8 cellular contexts compared by ENCODE assay signal in the genomic region with DNA sequence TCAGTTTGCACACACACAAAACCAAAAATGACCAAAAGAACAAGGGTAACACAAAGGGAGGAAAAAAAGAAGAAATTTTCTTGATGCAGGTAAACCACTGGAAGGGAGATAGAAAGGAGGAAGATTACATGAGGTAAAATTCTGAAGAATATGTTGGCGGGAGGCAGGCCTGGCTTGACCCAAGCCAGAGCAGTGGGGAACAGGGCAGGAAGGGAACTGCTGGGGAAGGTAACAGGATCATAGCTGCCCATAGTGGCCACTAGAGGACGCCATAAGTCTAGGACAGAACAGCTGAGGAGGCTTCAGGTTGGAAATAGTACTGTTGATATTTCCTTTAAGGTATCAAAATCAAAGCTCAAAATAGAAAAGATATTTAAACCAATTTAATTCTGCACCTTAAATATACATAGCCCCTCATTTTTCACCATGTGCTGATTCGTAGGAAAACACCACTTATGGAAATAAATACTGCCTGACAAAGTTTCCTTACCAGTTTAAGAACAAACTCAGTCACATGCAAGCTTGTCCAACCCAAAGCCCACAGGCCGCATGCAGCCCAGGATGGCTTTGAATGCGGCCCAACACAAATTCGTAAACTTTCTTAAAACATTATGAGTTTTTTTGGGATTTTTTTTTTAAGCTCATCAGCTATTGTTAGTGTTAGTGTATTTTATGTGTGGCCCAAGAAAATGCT. TPM values are rescaled to one million over a fixed set of nuclear protein-coding genes. Genes with fewer than 3 reads are reported as not detected.
A peak's percentile ranks its signal among the peaks of the same experiment; 100 is the strongest.
DNase-seq lines count a peak whose midpoint lies in the region; ATAC-seq and TF ChIP-seq lines count a peak whose summit lies in the region.

No MANE protein-coding gene starts in this region.

- no peak overlapping the region for H3K4me3 Mint-ChIP-seq in CD14-positive monocyte
- H3K4me3 Mint-ChIP-seq in activated CD8-positive, alpha-beta T cell treated with anti-CD3 and anti-CD28 coated beads for 36 hours = no peak overlapping the region
- H3K4me3 Mint-ChIP-seq in neural progenitor cell = no peak overlapping the region

- TF ChIP-seq CTCF in CD14-positive monocyte (IDR thresholded peaks at IDR 0.05) (peak; percentile 97), fibroblast of lung (conservative IDR thresholded peaks at IDR 0.05 in 1 of 2, IDR thresholded peaks at IDR 0.05 in 1 of 2; ENCODE audit: low read depth in 1 of 2, low read length in 2 of 2) (peak; percentile 98), neural progenitor cell (IDR thresholded peaks at IDR 0.05) (peak; percentile 99)
- TF ChIP-seq CTCF in activated CD8-positive, alpha-beta T cell treated with anti-CD3 and anti-CD28 coated beads for 36 hours (IDR thresholded peaks at IDR 0.05) = peak; percentile 97

- H3K4me1 ChIP-seq in fibroblast of lung (ENCODE audit: control insufficient read depth, extremely low read depth, insufficient read depth, low read length) = no peaks in the 10 kb centered on the region
- H3K4me1 ChIP-seq in neural progenitor cell = no peaks in the 10 kb centered on the region

- no peak overlapping the region for H3K4me3 ChIP-seq in fibroblast of lung (replicated peaks in 1 of 4; ENCODE audit: control extremely low read depth in 1 of 4, insufficient read depth in 1 of 4, low read depth in 3 of 4, low read length in 4 of 4)
- no peak overlapping the region for H3K4me3 ChIP-seq in neural progenitor cell

- ATAC-seq in GM19035 (IDR thresholded peaks at IDR 0.05; ENCODE audit: unreplicated experiment) (peak; percentile 80), HG03521 (IDR thresholded peaks at IDR 0.05; ENCODE audit: unreplicated experiment) (peak; percentile 65)
- ATAC-seq in activated CD8-positive, alpha-beta T cell treated with anti-CD3 and anti-CD28 coated beads for 36 hours = peak; percentile 96

- H3K9me3 Mint-ChIP-seq in CD14-positive monocyte (no peaks in the 10 kb centered on the region), neural progenitor cell (no peaks in the 10 kb centered on the region)
- H3K9me3 Mint-ChIP-seq in activated CD8-positive, alpha-beta T cell treated with anti-CD3 and anti-CD28 coated beads for 36 hours = no peaks in the 10 kb centered on the region

- H3K4me1 Mint-ChIP-seq in CD14-positive monocyte (no peaks in the 10 kb centered on the region), neural progenitor cell (no peaks in the 10 kb centered on the region)
- no peaks in the 10 kb centered on the region for H3K4me1 Mint-ChIP-seq in activated CD8-positive, alpha-beta T cell treated with anti-CD3 and anti-CD28 coated beads for 36 hours (ENCODE audit: low read depth)

- H3K9ac ChIP-seq in fibroblast of lung (ENCODE audit: insufficient read depth, low read length) (no peak overlapping the region), neural progenitor cell (no peak overlapping the region)

- CTCF ChIA-PET in activated CD8-positive, alpha-beta T cell treated with anti-CD3 and anti-CD28 coated beads for 36 hours (lab: Charles Lee) = interaction anchor here (0.6 to 3.8 kb wide), 47 partner anchors 9 to 407 kb away, joined by 3 to 31 read pairs (median 5); partner anchors contain the start of genes GPT2 and ORC6

- POLR2A ChIA-PET in activated CD8-positive, alpha-beta T cell treated with anti-CD3 and anti-CD28 coated beads for 36 hours (lab: Charles Lee) = interaction anchor here (0.6 to 0.8 kb wide), 3 partner anchors 11 to 237 kb away, joined by 3 read pairs; no protein-coding TSS in a partner anchor

- H3K9me3 ChIP-seq in fibroblast of lung (ENCODE audit: control insufficient read depth, insufficient read depth, low read depth, low read length) = no peaks in the 10 kb centered on the region
- no peaks in the 10 kb centered on the region for H3K9me3 ChIP-seq in neural progenitor cell (ENCODE audit: low read depth)

- H4K20me1 ChIP-seq in fibroblast of lung (ENCODE audit: control insufficient read depth, extremely low read depth, insufficient read depth, low read length) (no peaks in the 10 kb centered on the region), neural progenitor cell (ENCODE audit: low read depth) (peaks cover 10% of the 10 kb centered on the region)

- H3K36me3 ChIP-seq in fibroblast of lung (ENCODE audit: control insufficient read depth, insufficient read depth, low read length) (no peaks in the 10 kb centered on the region), neural progenitor cell (peaks cover 14% of the 10 kb centered on the region)

- H2AFZ ChIP-seq in fibroblast of lung (ENCODE audit: low read length) (no peak overlapping the region), neural progenitor cell (replicated peaks) (no peak overlapping the region)

- H3K36me3 Mint-ChIP-seq in CD14-positive monocyte (peaks cover 74 to 94% of the 10 kb centered on the region in 2 donors), neural progenitor cell (peaks cover 20% of the 10 kb centered on the region)
- peaks cover 35% of the 10 kb centered on the region for H3K36me3 Mint-ChIP-seq in activated CD8-positive, alpha-beta T cell treated with anti-CD3 and anti-CD28 coated beads for 36 hours (ENCODE audit: low read depth)

- H3K27ac ChIP-seq in fibroblast of lung (ENCODE audit: insufficient read depth, low read length) (no peak overlapping the region), neural progenitor cell (no peak overlapping the region)

- no peak overlapping the region for H3K4me2 ChIP-seq in fibroblast of lung (ENCODE audit: extremely low read depth, insufficient read depth, low read length)
- no peak overlapping the region for H3K4me2 ChIP-seq in neural progenitor cell

- H3K27me3 Mint-ChIP-seq in CD14-positive monocyte (ENCODE audit: low read depth in 3 of 3) (no peaks in the 10 kb centered on the region), neural progenitor cell (ENCODE audit: insufficient read depth, low read depth) (no peaks in the 10 kb centered on the region)
- H3K27me3 Mint-ChIP-seq in activated CD8-positive, alpha-beta T cell treated with anti-CD3 and anti-CD28 coated beads for 36 hours = no peaks in the 10 kb centered on the region

- DNase-seq in CD14-positive monocyte (ENCODE audit: low spot score) = peak; percentile 66
- DNase-seq in NCI-H82 (lab: John Stamatoyannopoulos, UW) = peak; percentile 77
- peak; percentile 66 for DNase-seq in activated CD8-positive, alpha-beta T cell treated with anti-CD3 and anti-CD28 coated beads for 36 hours
- DNase-seq in fibroblast of lung (ENCODE audit: low read depth in 2 of 2) = peak; percentile 50 to 72
- peak; percentile 79 for DNase-seq in neural progenitor cell (ENCODE audit: low spot score)
- no peak for DNase-seq in OCI-M2 (lab: John Stamatoyannopoulos, UW; ENCODE audit: unreplicated experiment)

- H3F3A ChIP-seq in neural progenitor cell (ENCODE audit: low read depth) = peaks cover 12% of the 10 kb centered on the region

- H3K27ac Mint-ChIP-seq in CD14-positive monocyte (peak overlapping the region in 3 of 7 donors; percentile 14 to 44 (median 22)), neural progenitor cell (no peak overlapping the region)
- H3K27ac Mint-ChIP-seq in activated CD8-positive, alpha-beta T cell treated with anti-CD3 and anti-CD28 coated beads for 36 hours = no peak overlapping the region

- intact Hi-C loops in CD14-positive monocyte (cut with micrococcal nuclease) = loop anchor here (5.0 to 10.0 kb wide), 2 partner anchors 129 to 231 kb away; no protein-coding TSS in a partner anchor
- intact Hi-C loops in activated CD8-positive, alpha-beta T cell treated with anti-CD3 and anti-CD28 coated beads for 36 hours (cut with micrococcal nuclease) = loop anchor here (5.0 kb wide), 1 partner anchor 239 kb away; no protein-coding TSS in a partner anchor

- H3K79me2 ChIP-seq in fibroblast of lung (ENCODE audit: control insufficient read depth, insufficient read depth, low read length) = no peaks in the 10 kb centered on the region
- peaks cover 13% of the 10 kb centered on the region for H3K79me2 ChIP-seq in neural progenitor cell (ENCODE audit: low read depth)

- H3K27me3 ChIP-seq in fibroblast of lung (ENCODE audit: control insufficient read depth, insufficient read depth, low read length) (no peaks in the 10 kb centered on the region), neural progenitor cell (no peaks in the 10 kb centered on the region)

RNA-seq across cellular contexts. Expression of gene VPS35, which starts 15.5 kb away (rescaled TPM):
- polyA plus RNA-seq in CD14-positive monocyte (100 to 1,000 TPM; 113 to 130 TPM), fibroblast of lung (69.1 and 77.2 TPM in 2 replicates)
- total RNA-seq in activated CD8-positive, alpha-beta T cell treated with anti-CD3 and anti-CD28 coated beads for 36 hours = 10 to 100 TPM; 83.4 to 94.9 TPM
- total RNA-seq in fibroblast of lung (92.3 and 93.5 TPM in 2 replicates), neural progenitor cell (ENCODE audit: low replicate concordance) (89.7 and 115 TPM in 2 replicates)
- polyA plus RNA-seq in fibroblast of lung (2012) = 74.3 and 74.7 TPM in 2 replicates
- 9.0 and 18.1 TPM in 2 replicates for polyA minus RNA-seq in fibroblast of lung (ENCODE audit: low replicate concordance)

RNA-seq across cellular contexts. Expression of gene ORC6, which starts 16.0 kb away (rescaled TPM):
- polyA plus RNA-seq in CD14-positive monocyte = under 1 TPM; 0.21 to 0.31 TPM
- total RNA-seq in activated CD8-positive, alpha-beta T cell treated with anti-CD3 and anti-CD28 coated beads for 36 hours = 10 to 100 TPM; 49.2 to 51.6 TPM
- total RNA-seq in fibroblast of lung = 1.3 and 5.0 TPM in 2 replicates
- polyA plus RNA-seq in fibroblast of lung = 9.5 and 18.9 TPM in 2 replicates
- polyA plus RNA-seq in fibroblast of lung (2012) = 6.8 and 15.7 TPM in 2 replicates
- 1.8 and 5.9 TPM in 2 replicates for polyA minus RNA-seq in fibroblast of lung (ENCODE audit: low replicate concordance)
- 95.3 and 122 TPM in 2 replicates for total RNA-seq in neural progenitor cell (ENCODE audit: low replicate concordance)

RNA-seq across cellular contexts. Expression of gene SHCBP1, which starts 52.3 kb away (rescaled TPM):
- polyA plus RNA-seq in CD14-positive monocyte (under 1 TPM; 0.45 to 0.93 TPM), fibroblast of lung (13.0 and 52.0 TPM in 2 replicates)
- total RNA-seq in activated CD8-positive, alpha-beta T cell treated with anti-CD3 and anti-CD28 coated beads for 36 hours = 10 to 100 TPM; 37.0 to 37.6 TPM
- total RNA-seq in fibroblast of lung (1.3 and 7.3 TPM in 2 replicates), neural progenitor cell (ENCODE audit: low replicate concordance) (13.4 and 18.7 TPM in 2 replicates)
- 8.6 and 37.7 TPM in 2 replicates for polyA plus RNA-seq in fibroblast of lung (2012)
- 9.5 and 28.9 TPM in 2 replicates for polyA minus RNA-seq in fibroblast of lung (ENCODE audit: low replicate concordance)
